Comparison of ENCODE assay signal across 30 cellular contexts in the genomic region with DNA sequence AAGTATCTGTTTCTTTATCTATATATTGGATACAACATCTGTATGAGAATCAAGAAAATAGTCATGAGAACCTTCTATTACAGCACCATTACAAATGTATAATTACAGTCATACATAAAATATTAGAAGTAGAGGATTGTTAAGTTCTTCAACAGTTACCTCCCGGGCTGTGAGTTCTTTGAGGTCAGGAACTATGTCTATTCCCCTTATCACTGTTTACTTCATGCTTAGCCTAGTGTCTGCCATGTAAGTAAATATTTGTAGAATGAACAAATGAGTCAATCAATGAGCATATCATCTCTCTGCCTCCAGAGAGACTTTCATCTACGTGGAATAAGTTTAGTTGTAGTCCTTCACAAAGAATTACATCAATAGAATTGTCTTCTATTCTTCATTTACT.
"Had no signal": no experiment of that assay in that cellular context is flagged by ENCODE, and none has a peak within 500 bp of the region (broad histone marks: within the 10 kb centered on the region; RNA-seq: fewer than 3 reads in every experiment).

No MANE protein-coding gene starts in this region.

- H3K9me3 ChIP-seq: adrenal gland, ascending aorta, esophagus squamous epithelium had no signal

- H3K4me1 ChIP-seq: adrenal gland, ascending aorta, breast epithelium, esophagus squamous epithelium had no signal

- H3K4me3 ChIP-seq: adrenal gland, ascending aorta, breast epithelium, coronary artery, esophagus squamous epithelium had no signal

- FAIRE-seq: endothelial cell of umbilical vein, frontal cortex had no signal

- DNase-seq: activated B cell treated with CpG ODN at 0.5 μM for 24 hours; activated CD4-positive, alpha-beta memory T cell treated with anti-CD3 and anti-CD28 coated beads for 36 hours; activated CD4-positive, alpha-beta T cell treated with anti-CD3 and anti-CD28 coated beads for 48 hours; activated CD4-positive, alpha-beta T cell treated with anti-CD3 and anti-CD28 coated beads, Interleukin-2, amount 50 U/mL, for 1 hour; activated CD8-positive, alpha-beta memory T cell treated with anti-CD3 and anti-CD28 coated beads, Interleukin-2, amount 10 ng/mL, durations not matched to agents 7 days and 5 days; activated CD8-positive, alpha-beta memory T cell treated with anti-CD3 and anti-CD28 coated beads, Interleukin-2, amount 50 U/mL, for 4 hours; activated CD8-positive, alpha-beta T cell treated with anti-CD3 and anti-CD28 coated beads, Interleukin-2, amount 10 ng/mL, durations not matched to agents 7 days and 5 days; activated effector memory CD4-positive, alpha-beta T cell treated with anti-CD3 and anti-CD28 coated beads, Interleukin-2, amount 50 U/mL, for 16 hours; activated naive CD4-positive, alpha-beta T cell treated with anti-CD3 and anti-CD28 coated beads for 36 hours; activated naive CD8-positive, alpha-beta T cell treated with anti-CD3 and anti-CD28 coated beads for 36 hours; activated naive CD8-positive, alpha-beta T cell treated with anti-CD3 and anti-CD28 coated beads, Interleukin-2, amount 50 U/mL, for 24 hours; activated T-cell treated with anti-CD3 and anti-CD28 coated beads, Interleukin-2, amount 50 U/mL, for 1 hour; activated T-cell treated with anti-CD3 and anti-CD28 coated beads, Interleukin-2, amount 50 U/mL, for 48 hours; adrenal gland; dermis blood vessel endothelial cell; effector CD4-positive, alpha-beta T cell; effector memory CD8-positive, alpha-beta T cell; esophagus squamous epithelium; foreskin fibroblast; head of caudate nucleus; T-cell; T1000; WERI-Rb-1 had no signal

- H3K27ac ChIP-seq: adrenal gland, ascending aorta, breast epithelium, coronary artery, epithelial cell of prostate, esophagus squamous epithelium, WERI-Rb-1 had no signal

- H3K27me3 ChIP-seq: ascending aorta, breast epithelium had no signal

- ATAC-seq: activated CD4-positive, CD25-positive, alpha-beta regulatory T cell treated with anti-CD3 and anti-CD28 coated beads, Interleukin-2, amount 50 U/mL, for 24 hours; activated CD8-positive, alpha-beta memory T cell treated with anti-CD3 and anti-CD28 coated beads, Interleukin-2, amount 10 ng/mL, durations not matched to agents 7 days and 5 days; activated CD8-positive, alpha-beta T cell treated with anti-CD3 and anti-CD28 coated beads, Interleukin-2, amount 10 ng/mL, durations not matched to agents 7 days and 5 days; activated naive CD8-positive, alpha-beta T cell treated with anti-CD3 and anti-CD28 coated beads, Interleukin-2, amount 50 U/mL, for 24 hours; effector memory CD8-positive, alpha-beta T cell; T-cell had no signal

- H3K36me3 ChIP-seq: adrenal gland, ascending aorta, breast epithelium, esophagus squamous epithelium, WERI-Rb-1 had no signal
